Comparison of ENCODE assay signal across 15 cellular contexts in genomic region chr1:197269053-197269452, GRCh38. TPM values are rescaled to one million over a fixed set of nuclear protein-coding genes. Genes with fewer than 3 reads are reported as not detected.
A peak's percentile ranks its signal among the peaks of the same experiment; 100 is the strongest.
DNase-seq lines count a peak whose midpoint lies in the region; ATAC-seq and TF ChIP-seq lines count a peak whose summit lies in the region.
"Had no signal": no experiment of that assay in that cellular context is flagged by ENCODE, and none has a peak within 500 bp of the region (broad histone marks: within the 10 kb centered on the region; RNA-seq: fewer than 3 reads in every experiment).

No MANE protein-coding gene starts in this region.

- H3K4me1 ChIP-seq in SJCRH30 (no peaks in the 10 kb centered on the region), vagina (no peaks in the 10 kb centered on the region)
- H3K4me1 ChIP-seq: adrenal gland, psoas muscle, stomach had no signal

- peak; percentile 85 for DNase-seq in NCI-H1092 (lab: John Stamatoyannopoulos, UW)
- DNase-seq in NCI-H2227 treated with DMSO at 0.1 percent for 48 hours (lab: John Stamatoyannopoulos, UW) = peak; percentile 19
- DNase-seq in amygdala (lab: John Stamatoyannopoulos, UW) = peak in 43 of 56 donors; percentile 1 to 76 (median 35)
- no peak for DNase-seq in SJCRH30
- no peak for DNase-seq in vagina (ENCODE audit: extremely low spot score in 2 of 2)
- DNase-seq: adrenal gland; CD4-positive, CD25-positive, alpha-beta regulatory T cell; GOT3; psoas muscle; stimulated activated CD4-positive, alpha-beta T cell treated with anti-CD3 and anti-CD28 coated beads, Interleukin-4, amount 100 ng/mL, for 24 hours; stomach had no signal

- ATAC-seq in GM19023 (IDR thresholded peaks at IDR 0.05; ENCODE audit: unreplicated experiment) = no peak
- ATAC-seq in GM18873 (IDR thresholded peaks at IDR 0.05; ENCODE audit: low FRiP score, unreplicated experiment) = no peak
- ATAC-seq: psoas muscle had no signal

- TF ChIP-seq EP300 in neural cell (conservative IDR thresholded peaks at IDR 0.05; ENCODE audit: poor library complexity, severe bottlenecking) = peak; percentile 65

- peak overlapping the region; percentile 95 for H3K4me2 ChIP-seq in neural cell (ENCODE audit: low read length)

- H3K4me3 ChIP-seq in neural cell (ENCODE audit: low read length) = peak overlapping the region; percentile 60
- H3K4me3 ChIP-seq in SJCRH30 = no peak overlapping the region
- H3K4me3 ChIP-seq in vagina = no peak overlapping the region
- H3K4me3 ChIP-seq: adrenal gland, psoas muscle, stomach had no signal

- H3K9me2 ChIP-seq in neural cell (ENCODE audit: insufficient read depth, low read length) = no peaks in the 10 kb centered on the region

- no peaks in the 10 kb centered on the region for H3F3A ChIP-seq in neural cell (ENCODE audit: insufficient read depth, low read length, poor library complexity, severe bottlenecking)

- H3K9me3 ChIP-seq in neural cell (ENCODE audit: low read length) = no peaks in the 10 kb centered on the region
- H3K9me3 ChIP-seq in SJCRH30 (replicated peaks) = no peaks in the 10 kb centered on the region
- H3K9me3 ChIP-seq in vagina = no peaks in the 10 kb centered on the region
- H3K9me3 ChIP-seq: adrenal gland, psoas muscle, stomach had no signal

- H4K20me1 ChIP-seq in neural cell (ENCODE audit: insufficient read depth) = no peaks in the 10 kb centered on the region

- intact Hi-C loops in vagina (cut with DNase I) = no loop called here

- no peak overlapping the region for H2AFZ ChIP-seq in neural cell (ENCODE audit: low read depth, low read length)

- H3K27me3 ChIP-seq in neural cell (ENCODE audit: insufficient read depth, low read depth, low read length) = no peaks in the 10 kb centered on the region
- H3K27me3 ChIP-seq in SJCRH30 = no peaks in the 10 kb centered on the region
- no peaks in the 10 kb centered on the region for H3K27me3 ChIP-seq in vagina
- H3K27me3 ChIP-seq: adrenal gland, stomach had no signal

- H3K36me3 ChIP-seq in neural cell (ENCODE audit: insufficient read depth, low read length) (no peaks in the 10 kb centered on the region), SJCRH30 (no peaks in the 10 kb centered on the region), vagina (no peaks in the 10 kb centered on the region)
- H3K36me3 ChIP-seq: adrenal gland, stomach had no signal

- H3K27ac ChIP-seq in neural cell (ENCODE audit: low read length) = peak overlapping the region; percentile 47
- H3K27ac ChIP-seq in SJCRH30 = no peak overlapping the region
- H3K27ac ChIP-seq in vagina = no peak overlapping the region
- H3K27ac ChIP-seq: adrenal gland, psoas muscle, stomach, VCaP had no signal

- peak; percentile 17 for TF ChIP-seq RAD21 in neural cell (conservative IDR thresholded peaks at IDR 0.05)

- peaks cover 11% of the 10 kb centered on the region for H3K79me2 ChIP-seq in neural cell (replicated peaks; ENCODE audit: insufficient read depth, low read length)

- no peak for TF ChIP-seq POLR2A in vagina (IDR thresholded peaks at IDR 0.05)

- H3K9ac ChIP-seq in neural cell (ENCODE audit: low read length) = peak overlapping the region; percentile 2

- TF ChIP-seq CTCF in neural cell (IDR thresholded peaks at IDR 0.05; ENCODE audit: poor library complexity, severe bottlenecking) (no peak), vagina (IDR thresholded peaks at IDR 0.05) (no peak)

TF ChIP-seq in neural cell, 6 proteins besides CTCF, POLR2A, EP300 and RAD21:
- TF ChIP-seq TAF1 (IDR thresholded peaks at IDR 0.05; ENCODE audit: low read depth) (no peak), MXI1 (conservative IDR thresholded peaks at IDR 0.05; ENCODE audit: poor library complexity, severe bottlenecking) (peak; percentile 28), POLR2AphosphoS5 (IDR thresholded peaks at IDR 0.05) (peak; percentile 35)

RNA-seq across cellular contexts. Expression of gene CRB1, which starts 1.0 kb away (rescaled TPM):
- polyA plus RNA-seq in neural cell = 2.3 and 4.8 TPM in 2 replicates
- polyA minus RNA-seq in neural cell = 9.5 and 11.7 TPM in 2 replicates
- 0.08 TPM in 1 of 2 replicates, not detected in the other for total RNA-seq in SJCRH30 (2014; rRNA removed; shearing (Covaris generic))
- total RNA-seq in vagina = not detected
- total RNA-seq: CD4-positive, CD25-positive, alpha-beta regulatory T cell had no signal
- polyA plus RNA-seq: CD4-positive, CD25-positive, alpha-beta regulatory T cell had no signal

Comparison
In these comparisons a context has a peak if more than half of its experiments do, and no peak if none do; other contexts are left out.
1. DNase-seq: peak in NCI-H1092 (single experiment), NCI-H2227 treated with DMSO at 0.1 percent for 48 hours (single experiment) and amygdala (43 of 56); none in SJCRH30 (0 of 2) and vagina (0 of 2).